ENCODE assay signal across 7 cellular contexts in the genomic region with DNA sequence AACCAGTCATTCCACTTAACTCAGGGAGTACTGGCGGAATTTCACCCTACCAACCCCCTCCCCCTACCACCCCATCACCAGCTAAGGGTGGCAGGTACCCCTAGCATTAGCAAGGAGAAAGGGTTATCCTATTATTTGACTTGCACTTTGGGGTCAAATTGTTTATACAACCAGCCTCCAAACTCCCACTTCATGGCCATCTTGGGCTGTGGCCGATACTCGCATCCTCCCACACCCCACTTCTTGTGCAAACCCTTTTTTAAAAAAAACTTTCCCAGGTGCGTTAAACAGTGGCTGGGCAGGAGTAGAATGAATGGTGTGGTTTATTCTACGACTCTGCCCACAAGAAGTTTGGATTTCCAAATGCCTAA. TPM values are rescaled to one million over a fixed set of nuclear protein-coding genes. Genes with fewer than 3 reads are reported as not detected.
DNase-seq lines count a peak whose midpoint lies in the region; ATAC-seq and TF ChIP-seq lines count a peak whose summit lies in the region.

No MANE protein-coding gene starts in this region.

- H3K36me3 ChIP-seq in stomach smooth muscle (ENCODE audit: control insufficient read depth in 2 of 2, insufficient read depth in 2 of 2, low read length in 2 of 2): peaks cover 20 to 32% of the 10 kb centered on the region in 2 donors

- no peaks in the 10 kb centered on the region for H3K27me3 Mint-ChIP-seq in activated B cell treated with CpG ODN at 0.5 μM for 24 hours

- no peaks in the 10 kb centered on the region for H3K27me3 ChIP-seq in stomach smooth muscle (ENCODE audit: control insufficient read depth in 1 of 2, insufficient read depth in 2 of 2, low read length in 2 of 2)

- H3K9me3 ChIP-seq in stomach smooth muscle (ENCODE audit: control insufficient read depth in 2 of 2, low read length in 2 of 2): no peaks in the 10 kb centered on the region

- H3K4me3 ChIP-seq in HFF-Myc (replicated peaks; ENCODE audit: low read depth, low read length): 0 out of 2 replicates have a peak overlapping the region, but pooled peaks have one; percentile 6
- H3K4me3 ChIP-seq in iPS-11a (ENCODE audit: low read depth, low read length): peak overlapping the region; percentile 20
- peak overlapping the region; percentile 61 to 94 for H3K4me3 ChIP-seq in stomach smooth muscle (ENCODE audit: low read length in 2 of 2)

- CTCF ChIA-PET in activated B cell treated with CpG ODN at 0.5 μM for 24 hours (lab: Charles Lee): interaction anchor here (0.7 to 2.1 kb wide), 6 partner anchors 10 to 52 kb away, joined by 3 to 18 read pairs (median 7); a partner anchor contains a TSS

- POLR2A ChIA-PET in activated B cell treated with CpG ODN at 0.5 μM for 24 hours (lab: Charles Lee): interaction anchor here (0.6 to 5.0 kb wide), 11 partner anchors 10 to 528 kb away, joined by 3 to 153 read pairs (median 7); a partner anchor contains a TSS

- DNase-seq in HFF-Myc (ENCODE audit: extremely low read depth, low read depth) (no peak), activated B cell treated with CpG ODN at 0.5 μM for 24 hours (no peak), COLO829 (ENCODE audit: low spot score) (no peak), EL (no peak)

- peaks cover 72% of the 10 kb centered on the region for H3K36me3 Mint-ChIP-seq in activated B cell treated with CpG ODN at 0.5 μM for 24 hours (ENCODE audit: low read depth)

- H3K9ac ChIP-seq in stomach smooth muscle (ENCODE audit: low read length in 2 of 2): peak overlapping the region; percentile 36 to 64

- no peaks in the 10 kb centered on the region for H3K9me3 Mint-ChIP-seq in activated B cell treated with CpG ODN at 0.5 μM for 24 hours

- intact Hi-C loops in activated B cell treated with CpG ODN at 0.5 μM for 24 hours (cut with micrococcal nuclease): loop anchor here (1.0 to 2.0 kb wide), 5 partner anchors 10 to 687 kb away; a partner anchor contains a TSS

- peaks cover 38% of the 10 kb centered on the region for H3K4me1 Mint-ChIP-seq in activated B cell treated with CpG ODN at 0.5 μM for 24 hours

- peaks cover 28% of the 10 kb centered on the region for H3K4me1 ChIP-seq in stomach smooth muscle (ENCODE audit: control insufficient read depth, insufficient read depth, low read length)

- ATAC-seq in activated B cell treated with CpG ODN at 0.5 μM for 24 hours (ENCODE audit: low read depth) (no peak), HG02571 (IDR thresholded peaks at IDR 0.05; ENCODE audit: unreplicated experiment) (no peak)

- H3K27ac Mint-ChIP-seq in activated B cell treated with CpG ODN at 0.5 μM for 24 hours: peak overlapping the region; percentile 97

- TF ChIP-seq CTCF in HFF-Myc (IDR thresholded peaks at IDR 0.05; ENCODE audit: low read depth, low read length, missing control alignments) (no peak), activated B cell treated with CpG ODN at 0.5 μM for 24 hours (IDR thresholded peaks at IDR 0.05) (no peak)

- peak overlapping the region; percentile 94 for H3K27ac ChIP-seq in stomach smooth muscle (ENCODE audit: low read length)

- H3K4me3 Mint-ChIP-seq in activated B cell treated with CpG ODN at 0.5 μM for 24 hours: peak overlapping the region; percentile 98

RNA-seq across cellular contexts. Expression of a gene that starts 0.7 kb away (rescaled TPM):
- 65.8 and 83.7 TPM in 2 replicates for total RNA-seq in activated B cell treated with CpG ODN at 0.5 μM for 24 hours

RNA-seq across cellular contexts. Expression of a gene that starts 9.9 kb away (rescaled TPM):
- 107 and 113 TPM in 2 replicates for total RNA-seq in activated B cell treated with CpG ODN at 0.5 μM for 24 hours

RNA-seq across cellular contexts. Expression of a gene that starts 13.0 kb away (rescaled TPM):
- 50.8 and 53.0 TPM in 2 replicates for total RNA-seq in activated B cell treated with CpG ODN at 0.5 μM for 24 hours

RNA-seq across cellular contexts. Expression of a gene that starts 13.3 kb away (rescaled TPM):
- 54.5 and 56.7 TPM in 2 replicates for total RNA-seq in activated B cell treated with CpG ODN at 0.5 μM for 24 hours

RNA-seq across cellular contexts. Expression of a gene that starts 25.7 kb away (rescaled TPM):
- 80.4 and 81.4 TPM in 2 replicates for total RNA-seq in activated B cell treated with CpG ODN at 0.5 μM for 24 hours

Comparison
In these comparisons a context has a peak if more than half of its experiments do, and no peak if none do; other contexts are left out.
1. H3K4me3 ChIP-seq: peak in every context shown above with its lines; median percentile 78 in stomach smooth muscle; 20 in iPS-11a; 6 in HFF-Myc.